In the genomic region with DNA sequence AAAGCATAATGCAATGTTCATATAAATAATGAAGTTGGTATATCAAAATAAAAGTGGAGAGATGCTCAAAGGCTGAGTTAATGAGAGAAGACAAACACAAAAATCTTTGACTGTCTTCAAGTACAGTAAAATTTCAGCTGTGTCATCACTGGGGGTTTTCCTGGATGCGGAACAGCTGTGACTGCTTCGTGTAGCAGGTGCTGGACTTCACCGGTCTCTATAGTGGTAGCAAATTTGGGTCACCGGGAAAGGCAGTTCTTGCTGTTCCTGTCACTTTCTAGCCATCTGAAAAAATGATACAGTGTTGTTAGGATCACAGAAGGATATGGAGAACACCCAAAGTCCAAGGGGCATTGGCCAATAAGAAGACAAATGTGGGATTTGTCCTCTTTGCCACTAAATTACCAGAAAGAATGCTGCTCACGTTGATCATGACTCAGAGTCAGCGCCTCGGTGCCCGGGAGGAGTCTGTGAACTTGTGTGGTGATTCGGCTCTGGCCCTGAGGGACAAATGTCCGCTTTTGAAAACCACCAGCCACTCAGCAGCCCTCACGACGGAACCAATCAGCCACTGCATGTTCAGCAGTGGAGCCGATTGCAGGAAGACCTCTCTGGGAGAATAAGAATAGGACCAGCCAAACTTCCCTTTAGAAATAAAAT, we compare ENCODE assay signal across 22 cellular contexts.
A peak's percentile ranks its signal among the peaks of the same experiment; 100 is the strongest.
DNase-seq lines count a peak whose midpoint lies in the region; ATAC-seq, FAIRE-seq and TF ChIP-seq lines count a peak whose summit lies in the region.
"Had no signal": no experiment of that assay in that cellular context is flagged by ENCODE, and none has a peak within 500 bp of the region (broad histone marks: within the 10 kb centered on the region; RNA-seq: fewer than 3 reads in every experiment).

No MANE protein-coding gene starts in this region.

- no peak for FAIRE-seq in small intestine (lab: Jason Lieb, UNC)
- FAIRE-seq: colon, endothelial cell of umbilical vein, frontal cortex had no signal

- H3K9me3 ChIP-seq in OCI-LY1 (ENCODE audit: low read length) (0 out of 2 replicates have a peak, but pooled peaks cover 5% of the 10 kb centered on the region), heart right ventricle (peaks cover 0 to 2% (median 0%) of the 10 kb centered on the region in 11 donors), gastrocnemius medialis (no peaks in the 10 kb centered on the region), small intestine (ENCODE audit: control insufficient read depth, low read depth) (no peaks in the 10 kb centered on the region)
- H3K9me3 ChIP-seq: prostate gland, vagina had no signal

- POLR2A ChIA-PET in HEK293T (lab: Yijun Ruan, JAX) = no interaction called here

- H3K27me3 ChIP-seq in OCI-LY1 (ENCODE audit: insufficient read depth, low read length) (no peaks in the 10 kb centered on the region), heart right ventricle (no peaks in the 10 kb centered on the region), gastrocnemius medialis (no peaks in the 10 kb centered on the region), small intestine (ENCODE audit: control insufficient read depth in 2 of 2, insufficient read depth in 2 of 2, low read length in 2 of 2) (no peaks in the 10 kb centered on the region)
- H3K27me3 ChIP-seq: vagina had no signal

- H3K9ac ChIP-seq in OCI-LY1 (ENCODE audit: low read length) = no peak overlapping the region

- TF ChIP-seq POLR2A in gastrocnemius medialis (IDR thresholded peaks at IDR 0.05) = no peak

- H3K9me2 ChIP-seq in OCI-LY1 (ENCODE audit: low read depth, low read length) = no peaks in the 10 kb centered on the region

- H4K20me1 ChIP-seq in OCI-LY1 (ENCODE audit: insufficient read depth, low read length) = no peaks in the 10 kb centered on the region

- CTCF ChIA-PET in HEK293T (lab: Yijun Ruan, JAX) = interaction anchor here (0.7 kb wide), 1 partner anchor 283 kb away, joined by 4 read pairs; no protein-coding TSS in a partner anchor

- peak overlapping the region; percentile 4 for H3K27ac ChIP-seq in OCI-LY1 (ENCODE audit: low read depth, low read length, poor library complexity, severe bottlenecking)
- H3K27ac ChIP-seq in heart right ventricle = peak overlapping the region in 5 of 10 donors; percentile 7 to 51 (median 45)
- peak overlapping the region in 1 of 4 donors; percentile 38 for H3K27ac ChIP-seq in gastrocnemius medialis
- H3K27ac ChIP-seq in small intestine (ENCODE audit: low read depth in 1 of 2, low read length in 1 of 2) = no peak overlapping the region
- H3K27ac ChIP-seq: prostate gland, vagina had no signal

- H3K79me2 ChIP-seq in OCI-LY1 (ENCODE audit: insufficient read depth, low read length) = no peaks in the 10 kb centered on the region

- H2AFZ ChIP-seq in OCI-LY1 (ENCODE audit: low read length) = peak overlapping the region; percentile 87; the same call in 1 of the 2 replicates

- 75 to 77% methylated on average over 13 of the region's 13 CpGs for WGBS in heart right ventricle, 2 donors
- 72 to 84% (median 82%) methylated on average over 13 of the region's 13 CpGs for WGBS in small intestine, 3 donors

- no peak for TF ChIP-seq CTCF in OCI-LY1 (IDR thresholded peaks at IDR 0.05; ENCODE audit: low read length)
- TF ChIP-seq CTCF in heart right ventricle (IDR thresholded peaks at IDR 0.05) = no peak
- no peak for TF ChIP-seq CTCF in gastrocnemius medialis (IDR thresholded peaks at IDR 0.05 in 4 of 5, conservative IDR thresholded peaks at IDR 0.05 in 1 of 5)

- H3K4me1 ChIP-seq in OCI-LY1 (ENCODE audit: insufficient read depth, low read length, severe bottlenecking) (peaks cover 35% of the 10 kb centered on the region), heart right ventricle (peaks cover 0 to 11% (median 2%) of the 10 kb centered on the region in 9 donors), gastrocnemius medialis (no peaks in the 10 kb centered on the region), small intestine (ENCODE audit: control insufficient read depth in 2 of 2, insufficient read depth in 1 of 2, low read depth in 1 of 2, low read length in 1 of 2) (no peaks in the 10 kb centered on the region)
- H3K4me1 ChIP-seq: prostate gland, vagina had no signal

- no peaks in the 10 kb centered on the region for H3F3A ChIP-seq in OCI-LY1 (ENCODE audit: insufficient read depth, low read length)

- in situ Hi-C loops in Caki2 (cut with HindIII; ENCODE audit: low pct_unique_long_range_greater_than_20kb, low sequenced_read_pairs) (no loop called here), gastrocnemius medialis (cut with MboI; ENCODE audit: low sequenced_read_pairs in 4 of 4) (no loop called here)

- DNase-seq in Caki2 (ENCODE audit: low read depth) (peak; percentile 41), heart right ventricle (peak in 1 of 2 donors; percentile 21), gastrocnemius medialis (peak; percentile 13 to 48), SKM-1 treated with dmso at 0.1 percent for 144 hours (lab: John Stamatoyannopoulos, UW; ENCODE audit: unreplicated experiment) (no peak), middle frontal gyrus (ENCODE audit: extremely low spot score, low spot score) (no peak), small intestine (no peak), HEK293T (ENCODE audit: extremely low spot score) (no peak)
- DNase-seq: activated CD4-positive, alpha-beta T cell treated with anti-CD3 and anti-CD28 coated beads, Interleukin-2, amount 10 ng/mL, durations not matched to agents 24 days and 14 days; activated CD8-positive, alpha-beta memory T cell treated with anti-CD3 and anti-CD28 coated beads, Interleukin-2, amount 50 U/mL, for 48 hours; anterior cingulate cortex; DND-41; NCI-H2029 treated with DMSO at 0.1 percent for 48 hours; PC-3; stimulated activated naive CD8-positive, alpha-beta T cell treated with anti-CD3 and anti-CD28 coated beads, Interleukin-15, Interleukin-2, amounts not matched to agents 100 U/mL and 50 U/mL, for 24 hours had no signal

- H3K4me3 ChIP-seq in OCI-LY1 (ENCODE audit: low read depth, low read length, poor library complexity, severe bottlenecking) = no peak overlapping the region
- no peak overlapping the region for H3K4me3 ChIP-seq in heart right ventricle
- no peak overlapping the region for H3K4me3 ChIP-seq in gastrocnemius medialis
- no peak overlapping the region for H3K4me3 ChIP-seq in small intestine (ENCODE audit: low read depth in 1 of 2, low read length in 2 of 2)
- H3K4me3 ChIP-seq: lung, prostate gland, vagina had no signal

- intact Hi-C loops in heart right ventricle (cut with DNase I) (no loop called here), gastrocnemius medialis (cut with DNase I; ENCODE audit: low total_unique reads) (no loop called here)

- H3K36me3 ChIP-seq in OCI-LY1 (ENCODE audit: insufficient read depth, low read length) (no peaks in the 10 kb centered on the region), heart right ventricle (no peaks in the 10 kb centered on the region), gastrocnemius medialis (no peaks in the 10 kb centered on the region), small intestine (ENCODE audit: control insufficient read depth in 2 of 2, insufficient read depth in 2 of 2, low read length in 2 of 2) (no peaks in the 10 kb centered on the region)
- H3K36me3 ChIP-seq: prostate gland, vagina had no signal

- H3K4me2 ChIP-seq in OCI-LY1 (ENCODE audit: low read length) = no peak overlapping the region; the same call in 1 of the 2 replicates

- ATAC-seq in heart right ventricle = peak in 7 of 8 donors; percentile 24 to 72 (median 57)
- ATAC-seq in gastrocnemius medialis = peak; percentile 41 to 60
- ATAC-seq: natural killer cell treated with Interleukin-12 subunit alpha and Interleukin-12 subunit beta and Interleukin-15 and Interleukin-18, amount 100 ng/mL, for 72 hours; PC-3; stimulated activated naive CD8-positive, alpha-beta T cell treated with anti-CD3 and anti-CD28 coated beads, Interleukin-15, Interleukin-2, amounts not matched to agents 100 U/mL and 50 U/mL, for 24 hours had no signal

TF ChIP-seq in HEK293T, 16 proteins besides CTCF, POLR2A, EP300 and RAD21:
- TF ChIP-seq SP1 (IDR thresholded peaks at IDR 0.05) = no peak
- TF ChIP-seq SUZ12 (IDR thresholded peaks at IDR 0.05) = no peak
- TF ChIP-seq HDGF (IDR thresholded peaks at IDR 0.05; ENCODE audit: borderline replicate concordance) = no peak
- no peak for TF ChIP-seq ZNF384 (IDR thresholded peaks at IDR 0.05)
- no peak for TF ChIP-seq FOXK2 (IDR thresholded peaks at IDR 0.05)
- TF ChIP-seq TARDBP (IDR thresholded peaks at IDR 0.05) = no peak
- no peak for TF ChIP-seq ELF4 (IDR thresholded peaks at IDR 0.05)
- TF ChIP-seq BHLHE40 (IDR thresholded peaks at IDR 0.05; ENCODE audit: borderline replicate concordance) = no peak
- no peak for TF ChIP-seq NFRKB (IDR thresholded peaks at IDR 0.05)

Comparison
In these comparisons a context has a peak if more than half of its experiments do, and no peak if none do; other contexts are left out.
1. DNase-seq: peak in Caki2 (single experiment) and gastrocnemius medialis (2 of 2); none in SKM-1 treated with dmso at 0.1 percent for 144 hours (single experiment), middle frontal gyrus (single experiment), small intestine (single experiment) and HEK293T (single experiment).